ENCODE assay signal across 8 cellular contexts in the genomic region with DNA sequence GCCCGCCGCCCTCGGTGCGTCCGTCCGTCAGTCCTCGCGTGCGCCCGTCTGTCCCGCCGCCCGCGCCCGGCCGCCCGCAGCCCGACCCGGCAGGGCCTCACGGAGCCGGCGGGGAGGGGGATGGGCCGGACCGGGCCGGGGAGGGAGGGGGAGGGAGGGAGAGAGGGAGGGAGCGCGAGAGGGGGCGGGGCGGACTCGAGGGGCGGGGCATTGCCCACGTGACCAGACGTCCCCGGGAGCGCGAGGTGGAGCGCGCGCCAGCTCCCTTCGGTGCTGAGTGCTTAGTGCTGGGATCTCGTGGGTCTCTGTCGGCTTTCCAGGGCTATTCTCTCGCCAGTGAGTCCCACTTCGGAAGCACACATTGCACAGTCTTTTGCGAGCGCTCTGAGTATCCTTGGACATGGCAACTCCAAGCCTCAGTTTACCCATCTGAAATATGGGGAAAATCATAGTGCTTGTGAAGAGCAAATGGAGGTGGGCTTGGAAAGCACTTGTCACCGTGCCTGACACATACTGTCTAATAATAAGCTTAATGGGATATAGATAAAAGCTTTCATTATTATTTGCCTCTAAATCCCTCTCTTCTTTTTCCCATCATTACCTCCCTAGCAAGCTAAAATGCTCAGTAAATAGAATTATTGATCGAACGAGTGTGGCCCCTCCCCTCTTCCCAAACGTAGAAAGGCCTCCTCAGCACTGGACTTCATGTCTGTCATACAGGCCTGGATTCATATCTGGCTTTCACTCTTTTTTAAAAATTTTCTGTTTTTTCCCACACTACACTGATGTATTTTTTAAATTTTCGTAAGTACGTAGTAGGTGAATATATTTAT. TPM values are rescaled to one million over a fixed set of nuclear protein-coding genes. Genes with fewer than 3 reads are reported as not detected.
DNase-seq lines count a peak whose midpoint lies in the region; ATAC-seq and TF ChIP-seq lines count a peak whose summit lies in the region.

A gene (minus strand): TSS at position 122 of the 833 bp plus-strand sequence. CDS start 43,296 bp downstream, outside the sequence.

- WGBS in testis, 2 donors = 17 to 20% methylated on average over 10 to 17 of the region's 52 CpGs

- TF ChIP-seq POLR2A in NB4 (IDR thresholded peaks at IDR 0.05; ENCODE audit: extremely low read depth, insufficient read length) = peak; percentile 93
- no peak for TF ChIP-seq POLR2A in testis (IDR thresholded peaks at IDR 0.05)

- ATAC-seq in activated naive CD4-positive, alpha-beta T cell treated with anti-CD3 and anti-CD28 coated beads, Interleukin-2, amount 50 U/mL, for 72 hours = peak; percentile 77 to 81

- H3K27me3 Mint-ChIP-seq in osteocyte (ENCODE audit: unreplicated experiment) = peaks cover 14% of the 10 kb centered on the region

- POLR2A ChIA-PET in HEK293 (lab: Yijun Ruan, JAX) = interaction anchor here (0.6 to 1.3 kb wide), 3 partner anchors 22 to 487 kb away, joined by 3 to 4 read pairs (median 3); no protein-coding TSS in a partner anchor

- TF ChIP-seq CTCF in HEK293 (tag by site-specific recombination; IDR thresholded peaks at IDR 0.05) (no peak), NB4 (IDR thresholded peaks at IDR 0.05; ENCODE audit: low read depth, low read length) (no peak), osteocyte (IDR thresholded peaks at IDR 0.05) (no peak), testis (IDR thresholded peaks at IDR 0.05) (no peak)

- H3K4me3 Mint-ChIP-seq in osteocyte (ENCODE audit: unreplicated experiment) = peak within 1 kb of the TSS; percentile 98

- H3K9me3 Mint-ChIP-seq in activated naive CD4-positive, alpha-beta T cell treated with anti-CD3 and anti-CD28 coated beads, Interleukin-2, amount 50 U/mL, for 72 hours = no peaks in the 10 kb centered on the region
- H3K9me3 Mint-ChIP-seq in osteocyte (ENCODE audit: unreplicated experiment) = no peaks in the 10 kb centered on the region

- H3K4me1 Mint-ChIP-seq in osteocyte (ENCODE audit: unreplicated experiment) = peaks cover 30% of the 10 kb centered on the region

- H3K4me1 ChIP-seq in HEK293 (ENCODE audit: control insufficient read depth, insufficient read depth, low read length) = no peaks in the 10 kb centered on the region; the same call in 1 of the 2 replicates
- H3K4me1 ChIP-seq in testis = peaks cover 20% of the 10 kb centered on the region

- peaks cover 6 to 9% of the 10 kb centered on the region in 2 donors for H3K36me3 Mint-ChIP-seq in activated naive CD4-positive, alpha-beta T cell treated with anti-CD3 and anti-CD28 coated beads, Interleukin-2, amount 50 U/mL, for 72 hours
- no peaks in the 10 kb centered on the region for H3K36me3 Mint-ChIP-seq in osteocyte (ENCODE audit: unreplicated experiment)

- no peaks in the 10 kb centered on the region for H3K36me3 ChIP-seq in HEK293 (ENCODE audit: control insufficient read depth in 2 of 2, insufficient read depth in 1 of 2, low read length in 2 of 2)
- H3K36me3 ChIP-seq in testis (ENCODE audit: low read depth, missing control alignments) = no peaks in the 10 kb centered on the region

- CTCF ChIA-PET in HEK293 (lab: Yijun Ruan, JAX) = interaction anchor here (0.6 to 0.7 kb wide), 3 partner anchors 151 to 551 kb away, joined by 3 to 7 read pairs (median 3); no protein-coding TSS in a partner anchor

- intact Hi-C loops in testis (cut with DNase I; ENCODE audit: low total_unique reads) = no loop called here

- peak within 1 kb of the TSS; percentile 96 for H3K4me3 ChIP-seq in HEK293 (ENCODE audit: low read depth, low read length)
- H3K4me3 ChIP-seq in NB4 (ENCODE audit: low read depth, low read length) = peak within 1 kb of the TSS; percentile 95
- peak within 1 kb of the TSS; percentile 87 to 99 for H3K4me3 ChIP-seq in testis

- no peaks in the 10 kb centered on the region for H3K9me3 ChIP-seq in HEK293 (ENCODE audit: control insufficient read depth, insufficient read depth, low read depth, low read length)
- no peaks in the 10 kb centered on the region for H3K9me3 ChIP-seq in testis

- H3K27me3 ChIP-seq in testis = no peaks in the 10 kb centered on the region

- peak within 1 kb of the TSS; percentile 85 to 99 for H3K27ac Mint-ChIP-seq in activated naive CD4-positive, alpha-beta T cell treated with anti-CD3 and anti-CD28 coated beads, Interleukin-2, amount 50 U/mL, for 72 hours
- peak within 1 kb of the TSS; percentile 90 for H3K27ac Mint-ChIP-seq in osteocyte (ENCODE audit: unreplicated experiment)

- H3K27ac ChIP-seq in HEK293 (ENCODE audit: extremely low read depth, low read depth, low read length) = peak within 1 kb of the TSS; percentile 98
- peak within 1 kb of the TSS; percentile 91 to 97 for H3K27ac ChIP-seq in testis

- DNase-seq in ELR (ENCODE audit: low read depth) (peak; percentile 90), NB4 (ENCODE audit: low read depth) (peak; percentile 88), SKM-1 treated with dmso at 0.1 percent for 144 hours (lab: John Stamatoyannopoulos, UW; ENCODE audit: unreplicated experiment) (peak; percentile 64), glomerular visceral epithelial cell (ENCODE audit: extremely low spot score) (peak; percentile 89), osteocyte (ENCODE audit: extremely low spot score, unreplicated experiment) (peak; percentile 91), testis (peak; percentile 94)
- peak; percentile 76 to 82 for DNase-seq in activated naive CD4-positive, alpha-beta T cell treated with anti-CD3 and anti-CD28 coated beads, Interleukin-2, amount 50 U/mL, for 72 hours (ENCODE audit: low spot score in 2 of 2)

TF ChIP-seq in HEK293, 187 proteins besides CTCF, POLR2A, EP300 and RAD21 (continues in another document):
- TF ChIP-seq ZNF335 (tag by site-specific recombination; conservative IDR thresholded peaks at IDR 0.05) (peak; percentile 78), ZIC2 (tag by site-specific recombination; IDR thresholded peaks at IDR 0.05) (0 out of 2 replicates have a peak, but pooled peaks have one; percentile 17), YY1 (tag by site-specific recombination; IDR thresholded peaks at IDR 0.05) (0 out of 2 replicates have a peak, but pooled peaks have one; percentile 45), KLF8 (tag by site-specific recombination; IDR thresholded peaks at IDR 0.05) (peak; percentile 44; the same call in 1 of the 2 replicates), MZF1 (tag by site-specific recombination; IDR thresholded peaks at IDR 0.05; ENCODE audit: borderline replicate concordance) (0 out of 2 replicates have a peak, but pooled peaks have one; percentile 43), ZNF24 (tag by site-specific recombination; IDR thresholded peaks at IDR 0.05) (peak; percentile 68; the same call in 1 of the 2 replicates), KLF1 (tag by site-specific recombination; IDR thresholded peaks at IDR 0.05) (0 out of 2 replicates have a peak, but pooled peaks have one; percentile 14), SP7 (tag by site-specific recombination; IDR thresholded peaks at IDR 0.05) (peak; percentile 67), GLIS1 (tag by site-specific recombination; IDR thresholded peaks at IDR 0.05) (peak; percentile 39), ZNF175 (tag by site-specific recombination; IDR thresholded peaks at IDR 0.05) (no peak), ZNF571 (tag by site-specific recombination; IDR thresholded peaks at IDR 0.05) (no peak), SP3 (tag by site-specific recombination; IDR thresholded peaks at IDR 0.05) (peak; percentile 73)
- TF ChIP-seq, protein P1, sequence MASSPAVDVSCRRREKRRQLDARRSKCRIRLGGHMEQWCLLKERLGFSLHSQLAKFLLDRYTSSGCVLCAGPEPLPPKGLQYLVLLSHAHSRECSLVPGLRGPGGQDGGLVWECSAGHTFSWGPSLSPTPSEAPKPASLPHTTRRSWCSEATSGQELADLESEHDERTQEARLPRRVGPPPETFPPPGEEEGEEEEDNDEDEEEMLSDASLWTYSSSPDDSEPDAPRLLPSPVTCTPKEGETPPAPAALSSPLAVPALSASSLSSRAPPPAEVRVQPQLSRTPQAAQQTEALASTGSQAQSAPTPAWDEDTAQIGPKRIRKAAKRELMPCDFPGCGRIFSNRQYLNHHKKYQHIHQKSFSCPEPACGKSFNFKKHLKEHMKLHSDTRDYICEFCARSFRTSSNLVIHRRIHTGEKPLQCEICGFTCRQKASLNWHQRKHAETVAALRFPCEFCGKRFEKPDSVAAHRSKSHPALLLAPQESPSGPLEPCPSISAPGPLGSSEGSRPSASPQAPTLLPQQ (tag by site-specific recombination; IDR thresholded peaks at IDR 0.05) = peak; percentile 33; the same call in 1 of the 2 replicates
- TF ChIP-seq, protein P2, sequence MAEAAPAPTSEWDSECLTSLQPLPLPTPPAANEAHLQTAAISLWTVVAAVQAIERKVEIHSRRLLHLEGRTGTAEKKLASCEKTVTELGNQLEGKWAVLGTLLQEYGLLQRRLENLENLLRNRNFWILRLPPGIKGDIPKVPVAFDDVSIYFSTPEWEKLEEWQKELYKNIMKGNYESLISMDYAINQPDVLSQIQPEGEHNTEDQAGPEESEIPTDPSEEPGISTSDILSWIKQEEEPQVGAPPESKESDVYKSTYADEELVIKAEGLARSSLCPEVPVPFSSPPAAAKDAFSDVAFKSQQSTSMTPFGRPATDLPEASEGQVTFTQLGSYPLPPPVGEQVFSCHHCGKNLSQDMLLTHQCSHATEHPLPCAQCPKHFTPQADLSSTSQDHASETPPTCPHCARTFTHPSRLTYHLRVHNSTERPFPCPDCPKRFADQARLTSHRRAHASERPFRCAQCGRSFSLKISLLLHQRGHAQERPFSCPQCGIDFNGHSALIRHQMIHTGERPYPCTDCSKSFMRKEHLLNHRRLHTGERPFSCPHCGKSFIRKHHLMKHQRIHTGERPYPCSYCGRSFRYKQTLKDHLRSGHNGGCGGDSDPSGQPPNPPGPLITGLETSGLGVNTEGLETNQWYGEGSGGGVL (tag by site-specific recombination; IDR thresholded peaks at IDR 0.05) = peak; percentile 17; the same call in 1 of the 2 replicates
- TF ChIP-seq, protein P3, sequence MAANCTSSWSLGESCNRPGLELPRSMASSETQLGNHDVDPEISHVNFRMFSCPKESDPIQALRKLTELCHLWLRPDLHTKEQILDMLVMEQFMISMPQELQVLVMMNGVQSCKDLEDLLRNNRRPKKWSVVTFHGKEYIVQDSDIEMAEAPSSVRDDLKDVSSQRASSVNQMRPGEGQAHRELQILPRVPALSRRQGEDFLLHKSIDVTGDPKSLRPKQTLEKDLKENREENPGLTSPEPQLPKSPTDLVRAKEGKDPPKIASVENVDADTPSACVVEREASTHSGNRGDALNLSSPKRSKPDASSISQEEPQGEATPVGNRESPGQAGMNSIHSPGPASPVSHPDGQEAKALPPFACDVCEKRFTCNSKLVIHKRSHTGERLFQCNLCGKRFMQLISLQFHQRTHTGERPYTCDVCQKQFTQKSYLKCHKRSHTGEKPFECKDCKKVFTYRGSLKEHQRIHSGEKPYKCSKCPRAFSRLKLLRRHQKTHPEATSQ (tag by site-specific recombination; IDR thresholded peaks at IDR 0.05) = 0 out of 2 replicates have a peak, but pooled peaks have one; percentile 10

RNA-seq across cellular contexts. Expression of the gene that starts here (rescaled TPM):
- 10 to 100 TPM; 20.4 to 24.1 TPM for total RNA-seq in activated naive CD4-positive, alpha-beta T cell treated with anti-CD3 and anti-CD28 coated beads, Interleukin-2, amount 50 U/mL, for 72 hours
- total RNA-seq in osteocyte (33.4 and 33.9 TPM in 2 replicates), testis (10 to 100 TPM; 48.1 to 54.4 TPM)
- polyA plus RNA-seq in testis (ENCODE audit: insufficient read depth, low read depth, low replicate concordance) = 45.2 TPM

Comparison
In these comparisons a context has a peak if more than half of its experiments do, and no peak if none do; other contexts are left out.
1. Peak in every context shown above with its lines: DNase-seq, ATAC-seq, H3K4me3 ChIP-seq and H3K27ac ChIP-seq.